ENCODE assay signal across 13 cellular contexts in the genomic region with DNA sequence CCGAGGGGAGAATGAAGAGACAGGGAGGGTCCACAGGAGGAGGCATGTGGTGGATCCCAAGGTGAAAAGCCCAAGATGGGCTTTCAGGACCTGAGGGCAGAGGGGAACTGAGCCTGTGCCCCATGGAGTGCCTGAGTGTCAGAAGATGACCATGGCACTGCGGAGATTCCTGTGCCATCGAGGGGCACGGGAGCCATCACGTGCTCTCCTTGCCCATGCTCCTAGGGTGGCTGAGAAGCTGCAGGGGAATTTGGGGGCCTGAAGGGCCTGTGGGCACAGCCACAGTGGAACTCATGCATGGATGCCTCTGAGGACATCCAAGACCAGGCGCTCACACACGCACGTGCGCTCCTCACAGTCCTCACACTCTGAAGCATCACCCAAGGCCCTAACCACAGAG.
"Had no signal": no experiment of that assay in that cellular context is flagged by ENCODE, and none has a peak within 500 bp of the region (broad histone marks: within the 10 kb centered on the region; RNA-seq: fewer than 3 reads in every experiment).

No MANE protein-coding gene starts in this region.

- H3K4me3 Mint-ChIP-seq: activated B cell treated with CpG ODN at 0.5 μM for 24 hours; activated CD4-positive, alpha-beta memory T cell treated with anti-CD3 and anti-CD28 coated beads, Interleukin-2, amount 10 ng/mL, durations not matched to agents 7 days and 5 days; activated CD8-positive, alpha-beta memory T cell treated with anti-CD3 and anti-CD28 coated beads, Interleukin-2, amount 10 ng/mL, durations not matched to agents 7 days and 5 days; stimulated activated memory B cell treated with anti-CD40 and anti-IgM and Interleukin-4, amounts not matched to agents 10 μg/mL and 1 μg/mL and 100 μg/mL, for 72 hours had no signal

- H3K36me3 ChIP-seq: ovary had no signal

- H3K4me3 ChIP-seq: mucosa of descending colon, ovary, smooth muscle cell, testis had no signal

- H3K4me1 Mint-ChIP-seq: activated CD4-positive, alpha-beta memory T cell treated with anti-CD3 and anti-CD28 coated beads, Interleukin-2, amount 10 ng/mL, durations not matched to agents 7 days and 5 days; activated CD8-positive, alpha-beta memory T cell treated with anti-CD3 and anti-CD28 coated beads, Interleukin-2, amount 10 ng/mL, durations not matched to agents 7 days and 5 days; stimulated activated memory B cell treated with anti-CD40 and anti-IgM and Interleukin-4, amounts not matched to agents 10 μg/mL and 1 μg/mL and 100 μg/mL, for 72 hours had no signal

- H3K27ac Mint-ChIP-seq: activated B cell treated with CpG ODN at 0.5 μM for 24 hours; activated CD4-positive, alpha-beta memory T cell treated with anti-CD3 and anti-CD28 coated beads, Interleukin-2, amount 10 ng/mL, durations not matched to agents 7 days and 5 days; activated CD8-positive, alpha-beta memory T cell treated with anti-CD3 and anti-CD28 coated beads, Interleukin-2, amount 10 ng/mL, durations not matched to agents 7 days and 5 days; activated naive CD8-positive, alpha-beta T cell treated with anti-CD3 and anti-CD28 coated beads, Interleukin-2, amount 10 ng/mL, durations not matched to agents 7 days and 5 days; activated T-helper 2 cell treated with anti-CD3 and anti-CD28 coated beads, Interferon-gamma antibody, Interleukin-2, Interleukin-4, amounts not matched to agents 10 μg/mL and 5 μg/mL and 100 μg/mL, durations not matched to agents 14 hours and 24 hours and 36 hours; stimulated activated memory B cell treated with anti-CD40 and anti-IgM and Interleukin-4, amounts not matched to agents 10 μg/mL and 1 μg/mL and 100 μg/mL, for 72 hours had no signal

- H3K36me3 Mint-ChIP-seq: activated CD8-positive, alpha-beta memory T cell treated with anti-CD3 and anti-CD28 coated beads, Interleukin-2, amount 10 ng/mL, durations not matched to agents 7 days and 5 days; activated naive CD8-positive, alpha-beta T cell treated with anti-CD3 and anti-CD28 coated beads, Interleukin-2, amount 10 ng/mL, durations not matched to agents 7 days and 5 days; brain; naive B cell; stimulated activated memory B cell treated with anti-CD40 and anti-IgM and Interleukin-4, amounts not matched to agents 10 μg/mL and 1 μg/mL and 100 μg/mL, for 72 hours; type B pancreatic cell had no signal

- H3K27me3 ChIP-seq: ovary, testis had no signal

- H3K4me2 ChIP-seq: smooth muscle cell had no signal

- H3K27ac ChIP-seq: ovary, testis had no signal

- H3K9me3 ChIP-seq: mucosa of descending colon, ovary, testis had no signal

- H3K9me3 Mint-ChIP-seq: activated B cell treated with CpG ODN at 0.5 μM for 24 hours; activated CD4-positive, alpha-beta memory T cell treated with anti-CD3 and anti-CD28 coated beads, Interleukin-2, amount 10 ng/mL, durations not matched to agents 7 days and 5 days; activated naive CD8-positive, alpha-beta T cell treated with anti-CD3 and anti-CD28 coated beads, Interleukin-2, amount 10 ng/mL, durations not matched to agents 7 days and 5 days; activated T-helper 2 cell treated with anti-CD3 and anti-CD28 coated beads, Interferon-gamma antibody, Interleukin-2, Interleukin-4, amounts not matched to agents 10 μg/mL and 5 μg/mL and 100 μg/mL, durations not matched to agents 14 hours and 24 hours and 36 hours; naive B cell; stimulated activated memory B cell treated with anti-CD40 and anti-IgM and Interleukin-4, amounts not matched to agents 10 μg/mL and 1 μg/mL and 100 μg/mL, for 72 hours; type B pancreatic cell had no signal
